Comparison of ENCODE assay signal across 9 cellular contexts in the genomic region with DNA sequence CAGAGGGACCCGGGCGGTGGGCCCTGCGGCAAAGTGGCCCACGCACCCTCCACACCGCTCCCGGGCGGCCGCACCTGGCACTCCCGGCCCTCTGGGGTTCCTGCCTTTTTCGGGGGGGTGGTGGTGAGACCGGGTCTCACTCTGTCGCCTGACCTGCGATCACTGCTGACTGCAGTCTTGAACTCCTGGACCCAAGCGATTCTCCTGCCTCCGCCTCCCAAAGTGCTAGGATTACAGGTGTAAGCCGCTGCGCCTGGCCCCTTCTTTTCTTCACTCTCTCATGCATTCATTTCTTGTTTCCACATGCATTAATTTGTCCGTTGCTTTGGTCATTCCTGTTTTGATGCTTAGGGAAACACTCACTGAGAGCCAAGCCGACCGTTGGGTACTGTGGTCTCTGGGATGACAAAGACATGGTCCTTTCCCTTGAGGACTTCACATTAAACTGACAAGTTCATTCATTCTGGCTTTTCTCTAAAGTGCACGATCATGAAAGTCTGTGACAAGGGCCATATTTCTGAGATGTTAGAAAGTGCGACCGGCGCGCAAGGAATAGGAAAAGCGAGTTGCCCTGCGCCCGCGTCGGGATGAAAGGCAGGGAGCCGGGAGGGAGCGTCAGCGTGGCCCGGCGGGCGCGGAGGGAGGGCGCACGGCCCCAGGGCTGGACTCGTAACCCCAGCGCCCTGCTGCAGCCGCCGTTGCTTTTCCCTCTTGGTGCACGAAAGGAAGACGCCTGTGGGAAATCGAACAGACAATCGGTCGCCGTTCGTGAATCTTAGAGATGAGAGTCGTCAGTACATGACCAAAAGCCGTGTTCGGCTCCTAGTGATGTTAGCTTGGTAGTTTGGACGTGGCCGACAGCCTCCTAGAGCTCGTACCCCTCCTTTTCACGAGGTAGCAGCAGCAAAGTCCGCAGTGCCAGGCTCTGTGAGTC.
DNase-seq lines count a peak whose midpoint lies in the region; ATAC-seq, FAIRE-seq and TF ChIP-seq lines count a peak whose summit lies in the region.
"Had no signal": no experiment of that assay in that cellular context is flagged by ENCODE, and none has a peak within 500 bp of the region (broad histone marks: within the 10 kb centered on the region; RNA-seq: fewer than 3 reads in every experiment).

No MANE protein-coding gene starts in this region.

- no peak overlapping the region for H3K9ac ChIP-seq in adipocyte (ENCODE audit: low read length)
- no peak overlapping the region for H3K9ac ChIP-seq in iPS-15b (ENCODE audit: low read depth, low read length)

- H3K9me3 ChIP-seq in adipocyte (ENCODE audit: control insufficient read depth, low read length) = peaks cover 8% of the 10 kb centered on the region
- no peaks in the 10 kb centered on the region for H3K9me3 ChIP-seq in iPS-15b (ENCODE audit: control insufficient read depth, insufficient read depth, low read length)

- peaks cover 8% of the 10 kb centered on the region for H3K4me1 ChIP-seq in adipocyte (ENCODE audit: control insufficient read depth, insufficient read depth, low read length)
- no peaks in the 10 kb centered on the region for H3K4me1 ChIP-seq in iPS-15b (ENCODE audit: control insufficient read depth, insufficient read depth, low read length)

- no peak for TF ChIP-seq CTCF in GM10248 (IDR thresholded peaks at IDR 0.05; ENCODE audit: control extremely low read depth, extremely low read depth, low read depth, missing control alignments)

- DNase-seq in GM10248 (ENCODE audit: extremely low spot score) (peak; percentile 26), KBM-7 (peak; percentile 47), adipocyte (ENCODE audit: low read depth) (peak; percentile 48), NCI-H2196 treated with DMSO at 0.1 percent for 48 hours (lab: John Stamatoyannopoulos, UW; ENCODE audit: unreplicated experiment) (no peak), RCC 7860 (ENCODE audit: low spot score) (no peak)

- no peak for ATAC-seq in HG03442 (IDR thresholded peaks at IDR 0.05; ENCODE audit: unreplicated experiment)

- in situ Hi-C loops in KBM-7 (cut with MboI; ENCODE audit: low pct_unique_long_range_greater_than_20kb, low sequenced_read_pairs) = no loop called here

- H3K27me3 ChIP-seq in adipocyte (replicated peaks; ENCODE audit: control insufficient read depth, insufficient read depth, low read length) = peaks cover 43% of the 10 kb centered on the region
- H3K27me3 ChIP-seq in iPS-15b (ENCODE audit: control insufficient read depth, insufficient read depth, low read length) = peaks cover 80% of the 10 kb centered on the region

- CTCF ChIA-PET in GM10248 (lab: Yijun Ruan, JAX) = interaction anchor here (0.9 to 1.9 kb wide), 7 partner anchors 23 to 258 kb away, joined by 3 to 6 read pairs (median 4); no protein-coding TSS in a partner anchor

- no peak for FAIRE-seq in RCC 7860 (lab: Jason Lieb, UNC)
- FAIRE-seq: TTC549 had no signal

- peak overlapping the region in 4 of 21 experiments; percentile 21 to 81 (median 44) for H3K27ac ChIP-seq in skin epidermis

- POLR2A ChIA-PET in GM10248 (lab: Yijun Ruan, JAX) = interaction anchor here (0.6 kb wide), 1 partner anchor 1048 kb away, joined by 3 read pairs; no protein-coding TSS in a partner anchor

- no peaks in the 10 kb centered on the region for H3K36me3 ChIP-seq in adipocyte (ENCODE audit: control insufficient read depth, insufficient read depth, low read length, severe bottlenecking)
- H3K36me3 ChIP-seq in iPS-15b (ENCODE audit: control insufficient read depth, insufficient read depth, low read length) = no peaks in the 10 kb centered on the region

- peak overlapping the region; percentile 70 for H3K4me3 ChIP-seq in adipocyte (ENCODE audit: low read length)
- H3K4me3 ChIP-seq in iPS-15b (ENCODE audit: low read depth, low read length) = peak overlapping the region; percentile 77
- H3K4me3 ChIP-seq in skin epidermis = peak overlapping the region; percentile 46 to 70 (median 55)

Comparison
In these comparisons a context has a peak if more than half of its experiments do, and no peak if none do; other contexts are left out.
1. DNase-seq: peak in GM10248 (single experiment), KBM-7 (single experiment) and adipocyte (single experiment); none in NCI-H2196 treated with DMSO at 0.1 percent for 48 hours (single experiment) and RCC 7860 (single experiment).
2. Peak in every context shown above with its lines, with median percentiles within 50 percentile points of each other: H3K4me3 ChIP-seq.